31 cellular contexts compared by ENCODE assay signal in the genomic region with DNA sequence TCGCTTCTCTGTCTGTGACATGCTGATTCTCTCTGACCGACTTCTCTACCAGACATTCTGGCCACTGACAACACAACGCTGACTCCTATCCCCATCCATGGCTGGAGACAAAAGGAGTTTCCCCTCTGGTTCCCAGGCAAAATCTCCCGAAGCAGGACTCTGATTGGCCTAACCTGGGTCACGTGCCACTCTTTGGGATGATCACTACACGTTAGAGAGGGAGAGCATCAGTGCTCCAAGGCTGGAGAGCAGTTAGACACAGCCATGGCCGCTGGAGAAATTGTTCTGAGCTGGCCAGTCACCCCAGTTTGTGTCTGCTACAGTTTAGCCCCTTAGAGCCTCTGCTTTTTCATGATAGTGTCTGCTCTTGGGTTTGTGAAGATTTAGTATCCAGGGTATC. TPM values are rescaled to one million over a fixed set of nuclear protein-coding genes. Genes with fewer than 3 reads are reported as not detected.
"Had no signal": no experiment of that assay in that cellular context is flagged by ENCODE, and none has a peak within 500 bp of the region (broad histone marks: within the 10 kb centered on the region; RNA-seq: fewer than 3 reads in every experiment).

No MANE protein-coding gene starts in this region.

- FAIRE-seq: colon, endothelial cell of umbilical vein, islet of Langerhans had no signal

- H3K27me3 ChIP-seq: esophagus muscularis mucosa, gastroesophageal sphincter, heart right ventricle, left lung, right atrium auricular region, stomach, thyroid gland had no signal

- ATAC-seq: foreskin keratinocyte; gastroesophageal sphincter; heart right ventricle; left cardiac atrium; left lung; mucosa of descending colon; natural killer cell treated with Interleukin-12 subunit alpha and Interleukin-12 subunit beta and Interleukin-15 and Interleukin-18, amount 100 ng/mL, for 72 hours; sciatic nerve had no signal

- H3K4me2 ChIP-seq: smooth muscle cell had no signal

- DNase-seq: effector CD8-positive, alpha-beta T cell; foreskin keratinocyte; heart right ventricle; hippocampal formation; left cardiac atrium; mesenchymal stem cell; mucosa of descending colon; naive B cell; stimulated activated CD4-positive, alpha-beta T cell treated with anti-CD3 and anti-CD28 coated beads, Interleukin-12 subunit alpha, Interleukin-12 subunit beta, amount 100 ng/mL, for 4 hours; stimulated activated CD4-positive, alpha-beta T cell treated with anti-CD3 and anti-CD28 coated beads, Interleukin-1b, Interleukin-23, amount 100 ng/mL, for 48 hours; stimulated activated CD4-positive, alpha-beta T cell treated with anti-CD3 and anti-CD28 coated beads, Interleukin-4, amount 100 ng/mL, for 1 hour; stimulated activated CD8-positive, alpha-beta memory T cell treated with anti-CD3 and anti-CD28 coated beads, Interleukin-4, amount 100 ng/mL, for 48 hours; stimulated activated naive CD4-positive, alpha-beta T cell treated with Interleukin-2 at 50 U/mL for 16 hours; stomach; thyroid gland had no signal

- H3K27ac ChIP-seq: esophagus muscularis mucosa, foreskin keratinocyte, gastroesophageal sphincter, heart right ventricle, left lung, prostate gland, right atrium auricular region, stomach, thyroid gland had no signal

- H3K36me3 ChIP-seq: esophagus muscularis mucosa, gastroesophageal sphincter, left lung, prostate gland, right atrium auricular region, stomach, thyroid gland had no signal

- H3K4me1 ChIP-seq: foreskin keratinocyte, prostate gland, thyroid gland had no signal

- H3K4me3 Mint-ChIP-seq: mesothelial cell of epicardium; natural killer cell treated with Interleukin-12 subunit alpha and Interleukin-12 subunit beta and Interleukin-15 and Interleukin-18, amount 100 ng/mL, for 72 hours; neural crest cell; type B pancreatic cell had no signal

- H3K36me3 Mint-ChIP-seq: mesothelial cell of epicardium; naive B cell; natural killer cell treated with Interleukin-12 subunit alpha and Interleukin-12 subunit beta and Interleukin-15 and Interleukin-18, amount 100 ng/mL, for 72 hours; type B pancreatic cell had no signal

- H3K9me3 ChIP-seq: esophagus muscularis mucosa, gastroesophageal sphincter, heart right ventricle, left lung, mucosa of descending colon, prostate gland, right atrium auricular region, stomach, thyroid gland had no signal

- H3K27ac Mint-ChIP-seq: mesothelial cell of epicardium, type B pancreatic cell had no signal

- H3K9me3 Mint-ChIP-seq: mesothelial cell of epicardium; naive B cell; natural killer cell treated with Interleukin-12 subunit alpha and Interleukin-12 subunit beta and Interleukin-15 and Interleukin-18, amount 100 ng/mL, for 72 hours; neural crest cell; type B pancreatic cell had no signal

- H3K4me1 Mint-ChIP-seq: mesothelial cell of epicardium, naive B cell had no signal

- H3K4me3 ChIP-seq: esophagus muscularis mucosa, gastroesophageal sphincter, heart right ventricle, left lung, mucosa of descending colon, prostate gland, right atrium auricular region, smooth muscle cell, stomach, thyroid gland had no signal

RNA-seq across cellular contexts. Expression of a gene that starts 38.9 kb away (rescaled TPM):
- total RNA-seq: endothelial cell of umbilical vein, foreskin keratinocyte, lung microvascular endothelial cell, right atrium auricular region, subcutaneous adipose tissue, thyroid gland had no signal
- polyA plus RNA-seq: endothelial cell of umbilical vein had no signal
